In genomic region chr17:48571024-48571818, GRCh38 we compare ENCODE assay signal across 2 cellular contexts.
TF ChIP-seq lines count a peak whose summit lies in the region.

No MANE protein-coding gene starts in this region.

TF ChIP-seq in IMR-90, 13 proteins besides CTCF, POLR2A, EP300 and RAD21:
- no peak for TF ChIP-seq NFE2L2 (IDR thresholded peaks at IDR 0.05; ENCODE audit: low read depth, low read length)
- no peak for TF ChIP-seq USF2 (IDR thresholded peaks at IDR 0.05; ENCODE audit: low read depth, low read length)
- no peak for TF ChIP-seq CHD1 (IDR thresholded peaks at IDR 0.05; ENCODE audit: low read depth, low read length)
- TF ChIP-seq BHLHE40 (IDR thresholded peaks at IDR 0.05; ENCODE audit: low read depth, low read length) = no peak
- no peak for TF ChIP-seq MXI1 (IDR thresholded peaks at IDR 0.05; ENCODE audit: borderline replicate concordance, low read depth, low read length)
- TF ChIP-seq FOS (IDR thresholded peaks at IDR 0.05; ENCODE audit: low read depth, low read length) = no peak
- TF ChIP-seq RFX5 (IDR thresholded peaks at IDR 0.05; ENCODE audit: low read depth, low read length) = no peak
- TF ChIP-seq RCOR1 (IDR thresholded peaks at IDR 0.05; ENCODE audit: insufficient replicate concordance, low read length) = no peak
- TF ChIP-seq SMC3 (IDR thresholded peaks at IDR 0.05; ENCODE audit: low read depth, low read length) = no peak
- no peak for TF ChIP-seq MAFK (IDR thresholded peaks at IDR 0.05; ENCODE audit: low read depth, low read length)
- TF ChIP-seq CEBPB (IDR thresholded peaks at IDR 0.05; ENCODE audit: low read depth, low read length) = no peak
- no peak for TF ChIP-seq MAZ (IDR thresholded peaks at IDR 0.05; ENCODE audit: borderline replicate concordance, low read depth, low read length)
- no peak for TF ChIP-seq ELK1 (IDR thresholded peaks at IDR 0.05; ENCODE audit: borderline replicate concordance, low read depth, low read length)

TF ChIP-seq in endothelial cell of umbilical vein, 7 proteins besides CTCF, POLR2A, EP300 and RAD21:
- TF ChIP-seq EZH2 (IDR thresholded peaks at IDR 0.05; ENCODE audit: borderline replicate concordance, low read depth, low read length, severe bottlenecking) (no peak), MAX (IDR thresholded peaks at IDR 0.05; ENCODE audit: insufficient read depth, insufficient read length) (no peak), JUN (IDR thresholded peaks at IDR 0.05; ENCODE audit: borderline replicate concordance, insufficient read depth, insufficient read length, low read depth) (no peak), POLR2AphosphoS5 (IDR thresholded peaks at IDR 0.05; ENCODE audit: insufficient read depth, low read depth, low read length) (no peak), MYC (IDR thresholded peaks at IDR 0.05; ENCODE audit: low read depth, low read length) (no peak), GATA2 (IDR thresholded peaks at IDR 0.05; ENCODE audit: insufficient read depth, insufficient read length, low read depth, low read length) (no peak), FOS (IDR thresholded peaks at IDR 0.05; ENCODE audit: borderline replicate concordance, insufficient read depth, low read length) (no peak)
